In the genomic region with DNA sequence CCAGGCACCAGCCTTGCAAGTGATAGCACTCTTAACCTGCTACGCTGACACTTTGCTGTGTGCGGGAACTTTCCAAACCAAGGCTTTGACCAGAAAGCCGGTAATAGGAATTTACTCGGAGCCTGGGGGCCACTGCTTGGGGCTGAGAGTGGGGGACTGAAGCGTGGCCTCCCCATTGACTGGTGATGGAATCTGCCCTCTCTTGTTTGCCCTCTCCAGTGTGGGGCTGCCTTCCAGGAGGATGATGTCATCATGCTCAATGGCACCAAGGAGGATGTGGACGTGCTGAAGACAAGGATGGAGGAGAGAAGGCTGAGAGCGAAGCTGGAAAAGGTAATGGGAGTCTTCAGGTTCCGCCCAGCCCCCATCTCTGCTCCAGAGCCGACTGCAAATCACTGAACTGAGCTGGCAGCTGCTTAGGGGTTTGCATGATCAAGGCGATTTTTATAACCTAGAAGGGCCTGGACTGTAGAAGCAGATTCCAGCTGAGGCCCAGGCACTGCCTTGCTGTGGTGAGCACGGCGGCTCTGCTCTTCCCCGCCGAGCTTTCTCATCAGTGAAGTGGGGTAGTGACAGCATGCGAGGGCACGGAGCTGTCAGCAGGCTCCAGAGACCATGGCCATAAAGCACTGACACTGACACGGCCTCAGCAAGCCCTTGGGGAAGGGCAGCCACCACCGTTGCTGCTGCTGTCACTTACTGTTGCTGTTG, we compare ENCODE assay signal across 1 cellular context.
TF ChIP-seq lines count a peak whose summit lies in the region.

No MANE protein-coding gene starts in this region.

TF ChIP-seq in GM23338, 12 proteins besides CTCF, POLR2A, EP300 and RAD21:
- TF ChIP-seq NANOG (IDR thresholded peaks at IDR 0.05; ENCODE audit: borderline replicate concordance) (no peak), STAT1 (IDR thresholded peaks at IDR 0.05; ENCODE audit: unreplicated experiment) (no peak), ZNF462 (CRISPR knock-in tag; IDR thresholded peaks at IDR 0.05) (no peak), POLR2AphosphoS5 (IDR thresholded peaks at IDR 0.05; ENCODE audit: low read depth) (no peak), ZNF114 (CRISPR knock-in tag; IDR thresholded peaks at IDR 0.05) (no peak), CREB1 (CRISPR knock-in tag; IDR thresholded peaks at IDR 0.05; ENCODE audit: low read depth) (no peak), EZH2phosphoT487 (IDR thresholded peaks at IDR 0.05; ENCODE audit: unreplicated experiment) (no peak), REST (IDR thresholded peaks at IDR 0.05; ENCODE audit: unreplicated experiment) (no peak), ETS1 (IDR thresholded peaks at IDR 0.05) (no peak), JUNB (IDR thresholded peaks at IDR 0.05; ENCODE audit: unreplicated experiment) (no peak), EZH2 (IDR thresholded peaks at IDR 0.05; ENCODE audit: low read depth, unreplicated experiment) (no peak), ZNF331 (CRISPR knock-in tag; IDR thresholded peaks at IDR 0.05; ENCODE audit: low read depth) (no peak)
